ENCODE assay signal across 14 cellular contexts in the genomic region with DNA sequence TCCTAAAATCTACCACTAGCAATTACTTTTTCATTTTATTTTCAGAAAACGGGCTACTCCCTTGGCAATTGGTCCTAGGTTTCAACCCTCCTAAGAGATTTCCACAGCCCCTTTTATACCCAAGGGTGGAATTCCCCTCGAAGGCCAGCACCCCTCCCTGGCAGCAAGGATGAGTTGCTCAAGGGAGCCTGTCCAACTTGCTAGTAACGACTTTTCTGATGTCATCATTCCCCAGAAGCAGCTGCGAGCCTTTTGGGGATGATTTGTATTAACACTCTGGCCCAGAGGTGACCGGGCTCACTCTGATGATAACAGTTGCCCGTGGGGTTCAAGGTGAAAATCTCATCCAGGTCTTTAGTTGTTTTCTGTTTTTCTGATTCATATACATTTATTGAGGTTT. TPM values are rescaled to one million over a fixed set of nuclear protein-coding genes. Genes with fewer than 3 reads are reported as not detected.
A peak's percentile ranks its signal among the peaks of the same experiment; 100 is the strongest.
DNase-seq lines count a peak whose midpoint lies in the region; ATAC-seq and TF ChIP-seq lines count a peak whose summit lies in the region.
"Had no signal": no experiment of that assay in that cellular context is flagged by ENCODE, and none has a peak within 500 bp of the region (broad histone marks: within the 10 kb centered on the region; RNA-seq: fewer than 3 reads in every experiment).

No MANE protein-coding gene starts in this region.

- in situ Hi-C loops in GM23248 (cut with MboI) = loop anchor here (25.0 kb wide), 1 partner anchor 199 kb away; no protein-coding TSS in a partner anchor

- ATAC-seq in GM21423 (IDR thresholded peaks at IDR 0.05; ENCODE audit: unreplicated experiment) = no peak

- peak overlapping the region; percentile 8 for H3K27ac Mint-ChIP-seq in glutamatergic neuron (ENCODE audit: unreplicated experiment)

- H3K27ac ChIP-seq in GM23248 (peak overlapping the region; percentile 69), angular gyrus (ENCODE audit: low read depth, low read length) (peak overlapping the region; percentile 16), stomach smooth muscle (ENCODE audit: low read length) (peak overlapping the region; percentile 37)
- H3K27ac ChIP-seq: PC-9 had no signal

- peaks cover 12% of the 10 kb centered on the region; the same call in 1 of the 2 replicates for H3K36me3 ChIP-seq in GM23248 (ENCODE audit: low read depth)
- peaks cover 5 to 9% of the 10 kb centered on the region in 2 donors for H3K36me3 ChIP-seq in stomach smooth muscle (ENCODE audit: control insufficient read depth in 2 of 2, insufficient read depth in 2 of 2, low read length in 2 of 2)

- WGBS in GM23248 (ENCODE audit: low coverage in 1 of 2, low lambda C conversion rate in 2 of 2, missing lambda C conversion rate in 2 of 2), 2 experiments = 3% methylated on average over 6 of the region's 6 CpGs

- DNase-seq in GM23248 (peak; percentile 93), glutamatergic neuron (no peak), activated gamma-delta T cell (lab: John Stamatoyannopoulos, UW) (no peak), cortex of kidney (lab: John Stamatoyannopoulos, UW) (no peak)
- no peak for DNase-seq in activated CD8-positive, alpha-beta memory T cell treated with anti-CD3 and anti-CD28 coated beads, Interleukin-2, amount 50 U/mL, for 4 hours
- DNase-seq: activated T-cell treated with anti-CD3 and anti-CD28 coated beads for 4 hours; central memory CD4-positive, alpha-beta T cell; naive B cell; NCI-H2029; PC-9; stimulated activated naive CD4-positive, alpha-beta T cell treated with Interleukin-2 at 50 U/mL for 16 hours had no signal

- peaks cover 15% of the 10 kb centered on the region for H3K4me1 Mint-ChIP-seq in glutamatergic neuron (ENCODE audit: low read depth, unreplicated experiment)
- H3K4me1 Mint-ChIP-seq: naive B cell had no signal

- peak overlapping the region; percentile 27 for H3K4me2 ChIP-seq in GM23248 (ENCODE audit: unreplicated experiment)
- H3K4me2 ChIP-seq: PC-9 had no signal

- H3K9me3 ChIP-seq in GM23248 (ENCODE audit: low read depth) (no peaks in the 10 kb centered on the region), stomach smooth muscle (ENCODE audit: control insufficient read depth in 2 of 2, low read length in 2 of 2) (no peaks in the 10 kb centered on the region)

- H3K9me2 ChIP-seq in GM23248 (ENCODE audit: insufficient read depth) = no peaks in the 10 kb centered on the region

- no peaks in the 10 kb centered on the region for H3K36me3 Mint-ChIP-seq in glutamatergic neuron (ENCODE audit: unreplicated experiment)
- H3K36me3 Mint-ChIP-seq: naive B cell had no signal

- no peak overlapping the region for H2AFZ ChIP-seq in GM23248
- H2AFZ ChIP-seq: PC-9 had no signal

- no peaks in the 10 kb centered on the region for H3K27me3 ChIP-seq in GM23248 (replicated peaks; ENCODE audit: insufficient read depth)
- no peaks in the 10 kb centered on the region for H3K27me3 ChIP-seq in stomach smooth muscle (ENCODE audit: control insufficient read depth in 1 of 2, insufficient read depth in 2 of 2, low read length in 2 of 2)

- H3K9ac ChIP-seq in GM23248 = peak overlapping the region; percentile 49
- no peak overlapping the region for H3K9ac ChIP-seq in stomach smooth muscle (ENCODE audit: low read length in 2 of 2)

- H3K4me3 ChIP-seq in GM23248 = peak overlapping the region; percentile 20; the same call in 1 of the 2 replicates
- no peak overlapping the region for H3K4me3 ChIP-seq in stomach smooth muscle (ENCODE audit: low read length in 2 of 2)
- H3K4me3 ChIP-seq: PC-9 had no signal

- no peak overlapping the region for H3K4me3 Mint-ChIP-seq in glutamatergic neuron (ENCODE audit: unreplicated experiment)
- H3K4me3 Mint-ChIP-seq: naive B cell had no signal

- TF ChIP-seq CTCF in glutamatergic neuron (IDR thresholded peaks at IDR 0.05; ENCODE audit: partially characterized antibody, unreplicated experiment) = no peak

- H3K4me1 ChIP-seq in GM23248 (ENCODE audit: insufficient read depth) = peaks cover 47% of the 10 kb centered on the region
- peaks cover 16% of the 10 kb centered on the region for H3K4me1 ChIP-seq in stomach smooth muscle (ENCODE audit: control insufficient read depth, insufficient read depth, low read length)

- peaks cover 46% of the 10 kb centered on the region for H3F3A ChIP-seq in GM23248 (ENCODE audit: insufficient read depth)

- H3K27me3 Mint-ChIP-seq in glutamatergic neuron (ENCODE audit: unreplicated experiment) = peaks cover 5% of the 10 kb centered on the region

- H4K20me1 ChIP-seq in GM23248 (ENCODE audit: insufficient read depth) = no peaks in the 10 kb centered on the region; the same call in 1 of the 2 replicates

- H3K79me2 ChIP-seq in GM23248 (ENCODE audit: insufficient read depth) = peaks cover 100% of the 10 kb centered on the region

- H3K9me3 Mint-ChIP-seq in glutamatergic neuron (ENCODE audit: unreplicated experiment) = peaks cover 6% of the 10 kb centered on the region

RNA-seq across cellular contexts. Expression of a gene that starts 30.7 kb away (rescaled TPM):
- 46.2 and 66.4 TPM in 2 replicates for total RNA-seq in GM23248 (2014; rRNA removed; shearing (Covaris generic))
- polyA plus RNA-seq in GM23248 (2016; fragmentation: Nextera tagmentation; extraction: Ambion mirVana) = 162 and 163 TPM in 2 replicates
- 33.5 TPM for total RNA-seq in glutamatergic neuron (ENCODE audit: unreplicated experiment)

Comparison
In these comparisons a context has a peak if more than half of its experiments do, and no peak if none do; other contexts are left out.
1. H3K27ac ChIP-seq: peak in every context shown above with its lines; median percentile 69 in GM23248; 37 in stomach smooth muscle; 16 in angular gyrus.